ENCODE assay signal across 23 cellular contexts in the genomic region with DNA sequence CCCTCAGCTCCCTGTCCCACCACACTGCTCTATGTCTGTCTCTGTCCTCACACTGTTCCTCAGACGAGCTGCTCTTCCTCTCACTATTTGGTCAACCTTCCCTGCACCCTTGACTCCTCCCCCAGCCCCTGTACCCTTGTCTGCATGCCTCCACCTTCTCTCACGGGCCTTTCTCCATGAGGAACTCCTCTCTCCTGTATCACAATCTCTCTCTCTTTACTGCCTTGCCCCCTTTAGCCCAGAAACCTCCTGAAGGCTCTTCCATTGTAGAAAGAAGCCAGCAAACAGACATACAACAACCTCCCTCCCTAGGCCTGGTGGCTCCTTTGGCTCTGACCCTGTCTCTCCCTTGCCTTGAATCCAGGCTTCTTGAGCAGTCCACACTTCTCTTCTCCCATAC.
"Had no signal": no experiment of that assay in that cellular context is flagged by ENCODE, and none has a peak within 500 bp of the region (broad histone marks: within the 10 kb centered on the region; RNA-seq: fewer than 3 reads in every experiment).

No MANE protein-coding gene starts in this region.

- H3K36me3 Mint-ChIP-seq: immature natural killer cell; naive thymus-derived CD8-positive, alpha-beta T cell had no signal

- H3K4me3 Mint-ChIP-seq: immature natural killer cell; naive thymus-derived CD8-positive, alpha-beta T cell; stimulated activated naive CD8-positive, alpha-beta T cell treated with anti-CD3 and anti-CD28 coated beads, Interleukin-15, amount 100 ng/mL, for 72 hours had no signal

- H3K9ac ChIP-seq: parathyroid adenoma had no signal

- H3K9me3 ChIP-seq: colonic mucosa, esophagus squamous epithelium, prostate gland, right atrium auricular region, suprapubic skin, transverse colon, vagina had no signal

- H3K27ac ChIP-seq: colonic mucosa, esophagus squamous epithelium, parathyroid adenoma, prostate gland, right atrium auricular region, suprapubic skin, transverse colon, vagina had no signal

- H3K9me3 Mint-ChIP-seq: immature natural killer cell; naive thymus-derived CD8-positive, alpha-beta T cell; stimulated activated naive CD8-positive, alpha-beta T cell treated with anti-CD3 and anti-CD28 coated beads, Interleukin-15, amount 100 ng/mL, for 72 hours had no signal

- DNase-seq: colonic mucosa; dermis blood vessel endothelial cell; effector memory CD4-positive, alpha-beta T cell; erythroblast; esophagus squamous epithelium; foreskin melanocyte; hypothalamus; immature natural killer cell; naive thymus-derived CD8-positive, alpha-beta T cell; stimulated activated CD4-positive, alpha-beta T cell treated with anti-CD3 and anti-CD28 coated beads, Interleukin-12 subunit alpha, Interleukin-12 subunit beta, amount 100 ng/mL, for 4 hours; stimulated activated CD4-positive, alpha-beta T cell treated with anti-CD3 and anti-CD28 coated beads, Interleukin-1b, Interleukin-23, amount 100 ng/mL, for 48 hours; stimulated activated CD4-positive, alpha-beta T cell treated with anti-CD3 and anti-CD28 coated beads, Interleukin-4, amount 100 ng/mL, for 1 hour; stimulated activated CD8-positive, alpha-beta memory T cell treated with anti-CD3 and anti-CD28 coated beads, Interleukin-4, amount 100 ng/mL, for 48 hours; stimulated activated naive CD4-positive, alpha-beta T cell; stimulated activated naive CD8-positive, alpha-beta T cell treated with anti-CD3 and anti-CD28 coated beads, Interleukin-15, amount 100 ng/mL, for 72 hours; transverse colon had no signal

- H3K27ac Mint-ChIP-seq: immature natural killer cell; naive thymus-derived CD8-positive, alpha-beta T cell; stimulated activated naive CD8-positive, alpha-beta T cell treated with anti-CD3 and anti-CD28 coated beads, Interleukin-15, amount 100 ng/mL, for 72 hours had no signal

- H3K4me3 ChIP-seq: colonic mucosa, esophagus squamous epithelium, prostate gland, right atrium auricular region, smooth muscle cell, suprapubic skin, transverse colon, vagina had no signal

- H3K27me3 ChIP-seq: colonic mucosa, vagina had no signal

- H3K4me1 ChIP-seq: colonic mucosa, esophagus squamous epithelium, parathyroid adenoma, prostate gland, right atrium auricular region, transverse colon, vagina had no signal

- ATAC-seq: naive thymus-derived CD8-positive, alpha-beta T cell; sciatic nerve; stimulated activated naive CD8-positive, alpha-beta T cell treated with anti-CD3 and anti-CD28 coated beads, Interleukin-15, amount 100 ng/mL, for 72 hours had no signal

- H3K36me3 ChIP-seq: colonic mucosa, esophagus squamous epithelium, prostate gland, right atrium auricular region, suprapubic skin, transverse colon, vagina had no signal

- H3K4me2 ChIP-seq: smooth muscle cell had no signal

- H3K4me1 Mint-ChIP-seq: immature natural killer cell; stimulated activated naive CD8-positive, alpha-beta T cell treated with anti-CD3 and anti-CD28 coated beads, Interleukin-15, amount 100 ng/mL, for 72 hours had no signal
